ENCODE assay signal across 15 cellular contexts in the genomic region with DNA sequence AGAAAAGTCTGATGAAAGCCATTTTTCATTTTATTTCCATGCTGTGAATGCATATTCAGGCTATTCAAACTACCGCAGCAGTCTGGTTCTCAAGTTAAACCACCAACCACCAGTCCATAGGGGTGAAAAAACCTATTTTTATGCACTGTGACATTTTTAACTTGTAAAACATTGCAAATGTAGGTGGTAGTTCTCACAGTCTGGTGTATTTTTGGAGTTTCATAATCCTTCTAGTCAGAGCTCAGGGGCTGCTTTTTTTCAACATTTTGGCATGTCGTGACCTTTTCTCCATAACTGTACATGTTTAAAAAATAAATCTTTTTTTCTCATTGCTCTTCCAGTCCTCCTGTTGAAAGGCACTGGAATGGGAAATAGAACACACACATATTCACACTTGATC.
DNase-seq lines count a peak whose midpoint lies in the region; ATAC-seq and TF ChIP-seq lines count a peak whose summit lies in the region.
"Had no signal": no experiment of that assay in that cellular context is flagged by ENCODE, and none has a peak within 500 bp of the region (broad histone marks: within the 10 kb centered on the region; RNA-seq: fewer than 3 reads in every experiment).

No MANE protein-coding gene starts in this region.

- H3K27me3 ChIP-seq in MM.1S (replicated peaks; ENCODE audit: insufficient read depth, low read length) (no peaks in the 10 kb centered on the region), ovary (no peaks in the 10 kb centered on the region), uterus (no peaks in the 10 kb centered on the region)
- H3K27me3 ChIP-seq: foreskin keratinocyte, suprapubic skin had no signal

- 3 to 8% (median 6%) methylated on average over 2 of the region's 2 CpGs for WGBS in ovary, 3 donors

- peak overlapping the region; percentile 44; the same call in 1 of the 2 replicates for H2AFZ ChIP-seq in MM.1S (ENCODE audit: low read length)

- H3K4me1 ChIP-seq in MM.1S (ENCODE audit: low read length) (peaks cover 34% of the 10 kb centered on the region), ovary (ENCODE audit: insufficient read depth) (no peaks in the 10 kb centered on the region), uterus (no peaks in the 10 kb centered on the region)
- H3K4me1 ChIP-seq: foreskin keratinocyte, psoas muscle had no signal

- H3K27ac ChIP-seq in MM.1S (ENCODE audit: low read length) (peak overlapping the region; percentile 77; the same call in 1 of the 2 replicates), ovary (peak overlapping the region in 1 of 2 donors; percentile 40), uterus (no peak overlapping the region)
- H3K27ac ChIP-seq: foreskin keratinocyte, psoas muscle, WERI-Rb-1 had no signal

- peaks cover 19% of the 10 kb centered on the region for H3F3A ChIP-seq in MM.1S (ENCODE audit: insufficient read depth, low read length)

- DNase-seq in GM20000 (ENCODE audit: low spot score) (peak; percentile 8), MM.1S (peak; percentile 83), fibroblast of peridontal ligament (ENCODE audit: extremely low read depth) (peak; percentile 11), ovary (peak in 4 of 5 donors; percentile 17 to 41 (median 27)), cardiac septum (ENCODE audit: low spot score) (no peak), KG1 (lab: John Stamatoyannopoulos, UW) (no peak), uterus (no peak)
- DNase-seq: activated naive CD4-positive, alpha-beta T cell; NCI-H1417 treated with DMSO at 0.1 percent for 48 hours; psoas muscle; stimulated activated CD4-positive, alpha-beta T cell treated with anti-CD3 and anti-CD28 coated beads, Interleukin-15, amount 100 ng/mL, for 24 hours; WERI-Rb-1 had no signal

- ATAC-seq in HG03520 (IDR thresholded peaks at IDR 0.05; ENCODE audit: unreplicated experiment): no peak
- ATAC-seq: psoas muscle had no signal

- no peaks in the 10 kb centered on the region for H3K79me2 ChIP-seq in MM.1S (ENCODE audit: low read length)

- intact Hi-C loops in ovary (cut with DNase I) (no loop called here), cardiac septum (cut with DNase I) (no loop called here), uterus (cut with DNase I; ENCODE audit: low total_unique reads) (no loop called here)

- TF ChIP-seq CTCF in GM20000 (IDR thresholded peaks at IDR 0.05; ENCODE audit: extremely low read depth, missing control alignments) (no peak), MM.1S (IDR thresholded peaks at IDR 0.05; ENCODE audit: low read length) (no peak), ovary (IDR thresholded peaks at IDR 0.05) (no peak), uterus (IDR thresholded peaks at IDR 0.05) (no peak)

- H3K9me2 ChIP-seq in MM.1S (replicated peaks; ENCODE audit: insufficient read depth, low read length): no peaks in the 10 kb centered on the region

- peak overlapping the region; percentile 38; the same call in 1 of the 2 replicates for H3K9ac ChIP-seq in MM.1S (ENCODE audit: low read length)

- H3K4me3 ChIP-seq in MM.1S (ENCODE audit: low read length): peak overlapping the region; percentile 39
- H3K4me3 ChIP-seq in ovary: no peak overlapping the region
- no peak overlapping the region for H3K4me3 ChIP-seq in uterus
- H3K4me3 ChIP-seq: psoas muscle, suprapubic skin had no signal

- TF ChIP-seq POLR2A in ovary (IDR thresholded peaks at IDR 0.05) (no peak), uterus (IDR thresholded peaks at IDR 0.05) (no peak)

- peak overlapping the region; percentile 70 for H3K4me2 ChIP-seq in MM.1S (ENCODE audit: low read depth, low read length)

- H3K36me3 ChIP-seq in MM.1S (replicated peaks; ENCODE audit: insufficient read depth, low read length): no peaks in the 10 kb centered on the region
- H3K36me3 ChIP-seq in ovary: no peaks in the 10 kb centered on the region
- H3K36me3 ChIP-seq in uterus: no peaks in the 10 kb centered on the region
- H3K36me3 ChIP-seq: suprapubic skin, WERI-Rb-1 had no signal

- H3K9me3 ChIP-seq in MM.1S (replicated peaks; ENCODE audit: insufficient read depth, low read length) (no peaks in the 10 kb centered on the region), ovary (no peaks in the 10 kb centered on the region), uterus (no peaks in the 10 kb centered on the region)
- H3K9me3 ChIP-seq: psoas muscle, suprapubic skin had no signal

- H4K20me1 ChIP-seq in MM.1S (ENCODE audit: insufficient read depth, low read length): no peaks in the 10 kb centered on the region

- no peak for TF ChIP-seq EP300 in ovary (IDR thresholded peaks at IDR 0.05)

Comparison
In these comparisons a context has a peak if more than half of its experiments do, and no peak if none do; other contexts are left out.
1. DNase-seq: peak in GM20000 (single experiment), MM.1S (single experiment), fibroblast of peridontal ligament (single experiment) and ovary (4 of 5); none in cardiac septum (single experiment), KG1 (single experiment) and uterus (0 of 2).